In the genomic region with DNA sequence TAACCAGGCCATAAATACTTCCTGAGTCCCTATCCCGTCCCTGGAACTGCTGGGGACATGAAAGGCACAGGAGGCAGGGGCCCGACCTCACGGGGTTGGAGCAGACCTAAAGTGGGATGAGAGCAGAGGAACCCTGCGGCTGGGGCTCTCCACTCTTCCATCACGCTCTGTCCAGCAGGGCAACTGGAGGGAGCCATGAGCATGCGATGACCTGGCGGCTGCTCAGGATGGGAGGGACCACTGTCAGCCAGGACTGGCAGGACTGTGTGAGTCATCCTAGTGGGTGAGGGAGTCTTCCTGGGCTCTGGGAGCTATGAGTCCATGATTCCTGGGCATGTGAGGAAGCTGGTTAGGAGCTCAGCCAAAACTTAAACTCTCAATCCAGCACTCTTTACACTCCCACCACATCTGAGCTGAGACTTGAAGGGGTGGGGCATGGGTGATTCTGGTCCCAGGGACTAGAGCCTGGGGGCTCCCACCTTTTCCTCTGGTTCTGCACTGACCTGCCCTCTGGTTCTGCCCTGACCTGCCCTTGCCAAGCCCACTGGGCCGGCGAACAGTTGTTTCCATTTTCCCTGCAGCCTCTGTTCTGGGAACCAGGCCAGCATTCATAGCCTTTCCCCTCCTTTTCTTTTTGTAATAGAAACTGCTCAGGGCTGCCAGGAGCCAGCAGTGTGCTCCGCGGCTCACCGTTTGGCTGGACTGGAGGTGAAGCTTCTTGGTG, we compare ENCODE assay signal across 8 cellular contexts. TPM values are rescaled to one million over a fixed set of nuclear protein-coding genes. Genes with fewer than 3 reads are reported as not detected.
DNase-seq lines count a peak whose midpoint lies in the region; ATAC-seq and TF ChIP-seq lines count a peak whose summit lies in the region.

No MANE protein-coding gene starts in this region.

- intact Hi-C loops in right cardiac atrium (cut with DNase I), result no loop called here
- intact Hi-C loops in sigmoid colon (cut with DNase I), result loop anchor here (10.0 kb wide), 1 partner anchor 220 kb away; a partner anchor contains a TSS

- H3K9me3 ChIP-seq in right cardiac atrium (ENCODE audit: control insufficient read depth, low read length), result no peaks in the 10 kb centered on the region
- H3K9me3 ChIP-seq in sigmoid colon, result no peaks in the 10 kb centered on the region

- TF ChIP-seq EP300 in sigmoid colon (IDR thresholded peaks at IDR 0.05), result peak in 1 of 4 donors; percentile 37

- H3K27me3 ChIP-seq in right cardiac atrium (ENCODE audit: control insufficient read depth, insufficient read depth) (no peaks in the 10 kb centered on the region), sigmoid colon (no peaks in the 10 kb centered on the region)

- TF ChIP-seq CTCF in AG10803 (conservative IDR thresholded peaks at IDR 0.05; ENCODE audit: low read length) (no peak), sigmoid colon (IDR thresholded peaks at IDR 0.05) (no peak), GM10266 (IDR thresholded peaks at IDR 0.05; ENCODE audit: control insufficient read depth, insufficient read depth, low read depth, missing control alignments) (no peak)

- WGBS in right cardiac atrium, result 22% methylated on average over 12 of the region's 12 CpGs
- WGBS in sigmoid colon, 2 donors, result 40 to 63% methylated on average over 12 of the region's 12 CpGs

- H3K27ac ChIP-seq in right cardiac atrium (ENCODE audit: low read length) (peak overlapping the region; percentile 97), sigmoid colon (peak overlapping the region; percentile 88 to 90 (median 88))

- H3K4me1 ChIP-seq in right cardiac atrium (ENCODE audit: control insufficient read depth, insufficient read depth, low read length), result peaks cover 16% of the 10 kb centered on the region
- peaks cover 0 to 93% (median 71%) of the 10 kb centered on the region in 4 donors for H3K4me1 ChIP-seq in sigmoid colon

- H3K36me3 ChIP-seq in sigmoid colon, result no peaks in the 10 kb centered on the region

- DNase-seq in AG10803 (ENCODE audit: low read depth) (peak; percentile 95), M059J (ENCODE audit: low read depth) (peak; percentile 99), amygdala (lab: John Stamatoyannopoulos, UW) (peak in 49 of 56 donors; percentile 13 to 79 (median 60)), right cardiac atrium (peak; percentile 90 to 92 (median 91)), sigmoid colon (peak; percentile 97), GM10266 (ENCODE audit: extremely low spot score) (no peak)
- no peak for DNase-seq in activated CD4-positive, CD25-positive, alpha-beta regulatory T cell (lab: John Stamatoyannopoulos, UW)

- H3K4me3 ChIP-seq in AG10803 (ENCODE audit: low read length) (peak overlapping the region; percentile 47), right cardiac atrium (ENCODE audit: low read length) (peak overlapping the region; percentile 28), sigmoid colon (peak overlapping the region in 3 of 4 donors; percentile 22 to 33 (median 30))

- ATAC-seq in right cardiac atrium (peak; percentile 93 to 95), GM21447 (IDR thresholded peaks at IDR 0.05; ENCODE audit: unreplicated experiment) (no peak)

- no peak for TF ChIP-seq POLR2A in sigmoid colon (IDR thresholded peaks at IDR 0.05)

RNA-seq across cellular contexts. Expression of a gene that starts 47.1 kb away (rescaled TPM):
- total RNA-seq in M059J (2014; rRNA removed; shearing (Covaris generic)), result 69.0 and 98.5 TPM in 2 replicates
- total RNA-seq in right cardiac atrium (10 to 100 TPM; 72.2 to 86.9 (median 79.7) TPM), sigmoid colon (100 to 1,000 TPM in 3 of 4 donors, 10 to 100 TPM in 1; 99.5 to 184 (median 144) TPM)
- polyA plus RNA-seq in right cardiac atrium (78.0 TPM), sigmoid colon (10 to 100 TPM; 21.0 to 84.0 (median 24.3) TPM)

Comparison
In these comparisons a context has a peak if more than half of its experiments do, and no peak if none do; other contexts are left out.
1. DNase-seq: peak in AG10803 (single experiment), M059J (single experiment), amygdala (49 of 56), right cardiac atrium (3 of 3) and sigmoid colon (single experiment); none in GM10266 (single experiment) and activated CD4-positive, CD25-positive, alpha-beta regulatory T cell (0 of 4).
2. Peak in every context shown above with its lines, with median percentiles within 50 percentile points of each other: H3K4me3 ChIP-seq.